Comparison of ENCODE assay signal across 1 cellular context in genomic region chr2:177666408-177666807, GRCh38.
TF ChIP-seq lines count a peak whose summit lies in the region.

No MANE protein-coding gene starts in this region.

TF ChIP-seq in K562, 482 proteins besides CTCF, POLR2A, EP300 and RAD21 (continued from another document):
- TF ChIP-seq ZBTB2 (IDR thresholded peaks at IDR 0.05): no peak
- TF ChIP-seq BHLHE40 (IDR thresholded peaks at IDR 0.05; ENCODE audit: low read length): no peak
- TF ChIP-seq, protein P1, sequence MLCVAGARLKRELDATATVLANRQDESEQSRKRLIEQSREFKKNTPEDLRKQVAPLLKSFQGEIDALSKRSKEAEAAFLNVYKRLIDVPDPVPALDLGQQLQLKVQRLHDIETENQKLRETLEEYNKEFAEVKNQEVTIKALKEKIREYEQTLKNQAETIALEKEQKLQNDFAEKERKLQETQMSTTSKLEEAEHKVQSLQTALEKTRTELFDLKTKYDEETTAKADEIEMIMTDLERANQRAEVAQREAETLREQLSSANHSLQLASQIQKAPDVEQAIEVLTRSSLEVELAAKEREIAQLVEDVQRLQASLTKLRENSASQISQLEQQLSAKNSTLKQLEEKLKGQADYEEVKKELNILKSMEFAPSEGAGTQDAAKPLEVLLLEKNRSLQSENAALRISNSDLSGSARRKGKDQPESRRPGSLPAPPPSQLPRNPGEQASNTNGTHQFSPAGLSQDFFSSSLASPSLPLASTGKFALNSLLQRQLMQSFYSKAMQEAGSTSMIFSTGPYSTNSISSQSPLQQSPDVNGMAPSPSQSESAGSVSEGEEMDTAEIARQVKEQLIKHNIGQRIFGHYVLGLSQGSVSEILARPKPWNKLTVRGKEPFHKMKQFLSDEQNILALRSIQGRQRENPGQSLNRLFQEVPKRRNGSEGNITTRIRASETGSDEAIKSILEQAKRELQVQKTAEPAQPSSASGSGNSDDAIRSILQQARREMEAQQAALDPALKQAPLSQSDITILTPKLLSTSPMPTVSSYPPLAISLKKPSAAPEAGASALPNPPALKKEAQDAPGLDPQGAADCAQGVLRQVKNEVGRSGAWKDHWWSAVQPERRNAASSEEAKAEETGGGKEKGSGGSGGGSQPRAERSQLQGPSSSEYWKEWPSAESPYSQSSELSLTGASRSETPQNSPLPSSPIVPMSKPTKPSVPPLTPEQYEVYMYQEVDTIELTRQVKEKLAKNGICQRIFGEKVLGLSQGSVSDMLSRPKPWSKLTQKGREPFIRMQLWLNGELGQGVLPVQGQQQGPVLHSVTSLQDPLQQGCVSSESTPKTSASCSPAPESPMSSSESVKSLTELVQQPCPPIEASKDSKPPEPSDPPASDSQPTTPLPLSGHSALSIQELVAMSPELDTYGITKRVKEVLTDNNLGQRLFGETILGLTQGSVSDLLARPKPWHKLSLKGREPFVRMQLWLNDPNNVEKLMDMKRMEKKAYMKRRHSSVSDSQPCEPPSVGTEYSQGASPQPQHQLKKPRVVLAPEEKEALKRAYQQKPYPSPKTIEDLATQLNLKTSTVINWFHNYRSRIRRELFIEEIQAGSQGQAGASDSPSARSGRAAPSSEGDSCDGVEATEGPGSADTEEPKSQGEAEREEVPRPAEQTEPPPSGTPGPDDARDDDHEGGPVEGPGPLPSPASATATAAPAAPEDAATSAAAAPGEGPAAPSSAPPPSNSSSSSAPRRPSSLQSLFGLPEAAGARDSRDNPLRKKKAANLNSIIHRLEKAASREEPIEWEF (CRISPR knock-in tag; IDR thresholded peaks at IDR 0.05): no peak
- peak; percentile 88 for TF ChIP-seq NFE2 (IDR thresholded peaks at IDR 0.05; ENCODE audit: low read depth)
- no peak for TF ChIP-seq ESRRB (CRISPR knock-in tag; IDR thresholded peaks at IDR 0.05; ENCODE audit: borderline replicate concordance)
- no peak for TF ChIP-seq ZNF165 (CRISPR knock-in tag; IDR thresholded peaks at IDR 0.05; ENCODE audit: borderline replicate concordance)
- peak; percentile 48 for TF ChIP-seq CBFA2T3 (IDR thresholded peaks at IDR 0.05)
- TF ChIP-seq TRIM28 (IDR thresholded peaks at IDR 0.05): 0 out of 2 replicates have a peak, but pooled peaks have one; percentile 46
- no peak for TF ChIP-seq ZNF586 (CRISPR knock-in tag; conservative IDR thresholded peaks at IDR 0.05)
- no peak for TF ChIP-seq ZNF274 (IDR thresholded peaks at IDR 0.05; ENCODE audit: borderline replicate concordance, low read depth, low read length)
- TF ChIP-seq E2F4 (CRISPR knock-in tag; IDR thresholded peaks at IDR 0.05; ENCODE audit: low read depth): no peak
- no peak for TF ChIP-seq JUNB (CRISPR knock-in tag; conservative IDR thresholded peaks at IDR 0.05)
- TF ChIP-seq, protein P2, sequence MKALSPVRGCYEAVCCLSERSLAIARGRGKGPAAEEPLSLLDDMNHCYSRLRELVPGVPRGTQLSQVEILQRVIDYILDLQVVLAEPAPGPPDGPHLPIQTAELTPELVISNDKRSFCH (CRISPR knock-in tag; IDR thresholded peaks at IDR 0.05): no peak
- TF ChIP-seq, protein P2 (tag; IDR thresholded peaks at IDR 0.05): no peak
- TF ChIP-seq PTTG1 (tag; IDR thresholded peaks at IDR 0.05; ENCODE audit: low read depth): no peak
- TF ChIP-seq TAF1 (IDR thresholded peaks at IDR 0.05; ENCODE audit: control insufficient read depth, extremely low read depth, insufficient read depth, low read length, severe bottlenecking): no peak
- TF ChIP-seq, protein P3, sequence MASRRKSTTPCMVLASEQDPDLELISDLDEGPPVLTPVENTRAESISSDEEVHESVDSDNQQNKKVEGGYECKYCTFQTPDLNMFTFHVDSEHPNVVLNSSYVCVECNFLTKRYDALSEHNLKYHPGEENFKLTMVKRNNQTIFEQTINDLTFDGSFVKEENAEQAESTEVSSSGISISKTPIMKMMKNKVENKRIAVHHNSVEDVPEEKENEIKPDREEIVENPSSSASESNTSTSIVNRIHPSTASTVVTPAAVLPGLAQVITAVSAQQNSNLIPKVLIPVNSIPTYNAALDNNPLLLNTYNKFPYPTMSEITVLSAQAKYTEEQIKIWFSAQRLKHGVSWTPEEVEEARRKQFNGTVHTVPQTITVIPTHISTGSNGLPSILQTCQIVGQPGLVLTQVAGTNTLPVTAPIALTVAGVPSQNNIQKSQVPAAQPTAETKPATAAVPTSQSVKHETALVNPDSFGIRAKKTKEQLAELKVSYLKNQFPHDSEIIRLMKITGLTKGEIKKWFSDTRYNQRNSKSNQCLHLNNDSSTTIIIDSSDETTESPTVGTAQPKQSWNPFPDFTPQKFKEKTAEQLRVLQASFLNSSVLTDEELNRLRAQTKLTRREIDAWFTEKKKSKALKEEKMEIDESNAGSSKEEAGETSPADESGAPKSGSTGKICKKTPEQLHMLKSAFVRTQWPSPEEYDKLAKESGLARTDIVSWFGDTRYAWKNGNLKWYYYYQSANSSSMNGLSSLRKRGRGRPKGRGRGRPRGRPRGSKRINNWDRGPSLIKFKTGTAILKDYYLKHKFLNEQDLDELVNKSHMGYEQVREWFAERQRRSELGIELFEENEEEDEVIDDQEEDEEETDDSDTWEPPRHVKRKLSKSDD (conservative IDR thresholded peaks at IDR 0.05; ENCODE audit: low read length): no peak
- no peak for TF ChIP-seq PCBP2 (IDR thresholded peaks at IDR 0.05; ENCODE audit: low read depth, low read length, poor library complexity, severe bottlenecking)
- no peak for TF ChIP-seq RREB1 (CRISPR knock-in tag; IDR thresholded peaks at IDR 0.05)
- peak; percentile 83 for TF ChIP-seq FOSL1 (tag; conservative IDR thresholded peaks at IDR 0.05)
- peak; percentile 53; the same call in 1 of the 2 replicates for TF ChIP-seq MAFK (IDR thresholded peaks at IDR 0.05; ENCODE audit: low read length)
- peak in 1 of 2 experiments; percentile 39; a peak in 1 of 4 replicates for TF ChIP-seq KDM1A (IDR thresholded peaks at IDR 0.05)
- no peak for TF ChIP-seq DACH1 (IDR thresholded peaks at IDR 0.05; ENCODE audit: partially characterized antibody)
- TF ChIP-seq MTA3 (IDR thresholded peaks at IDR 0.05; ENCODE audit: borderline replicate concordance): no peak
- TF ChIP-seq, protein P4, sequence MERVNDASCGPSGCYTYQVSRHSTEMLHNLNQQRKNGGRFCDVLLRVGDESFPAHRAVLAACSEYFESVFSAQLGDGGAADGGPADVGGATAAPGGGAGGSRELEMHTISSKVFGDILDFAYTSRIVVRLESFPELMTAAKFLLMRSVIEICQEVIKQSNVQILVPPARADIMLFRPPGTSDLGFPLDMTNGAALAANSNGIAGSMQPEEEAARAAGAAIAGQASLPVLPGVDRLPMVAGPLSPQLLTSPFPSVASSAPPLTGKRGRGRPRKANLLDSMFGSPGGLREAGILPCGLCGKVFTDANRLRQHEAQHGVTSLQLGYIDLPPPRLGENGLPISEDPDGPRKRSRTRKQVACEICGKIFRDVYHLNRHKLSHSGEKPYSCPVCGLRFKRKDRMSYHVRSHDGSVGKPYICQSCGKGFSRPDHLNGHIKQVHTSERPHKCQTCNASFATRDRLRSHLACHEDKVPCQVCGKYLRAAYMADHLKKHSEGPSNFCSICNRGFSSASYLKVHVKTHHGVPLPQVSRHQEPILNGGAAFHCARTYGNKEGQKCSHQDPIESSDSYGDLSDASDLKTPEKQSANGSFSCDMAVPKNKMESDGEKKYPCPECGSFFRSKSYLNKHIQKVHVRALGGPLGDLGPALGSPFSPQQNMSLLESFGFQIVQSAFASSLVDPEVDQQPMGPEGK (CRISPR knock-in tag; IDR thresholded peaks at IDR 0.05; ENCODE audit: borderline replicate concordance): no peak
- no peak for TF ChIP-seq NR0B1 (IDR thresholded peaks at IDR 0.05; ENCODE audit: partially characterized antibody)
- TF ChIP-seq STAT5A (IDR thresholded peaks at IDR 0.05; ENCODE audit: borderline replicate concordance, low read length): no peak
